25 cellular contexts compared by ENCODE assay signal in the genomic region with DNA sequence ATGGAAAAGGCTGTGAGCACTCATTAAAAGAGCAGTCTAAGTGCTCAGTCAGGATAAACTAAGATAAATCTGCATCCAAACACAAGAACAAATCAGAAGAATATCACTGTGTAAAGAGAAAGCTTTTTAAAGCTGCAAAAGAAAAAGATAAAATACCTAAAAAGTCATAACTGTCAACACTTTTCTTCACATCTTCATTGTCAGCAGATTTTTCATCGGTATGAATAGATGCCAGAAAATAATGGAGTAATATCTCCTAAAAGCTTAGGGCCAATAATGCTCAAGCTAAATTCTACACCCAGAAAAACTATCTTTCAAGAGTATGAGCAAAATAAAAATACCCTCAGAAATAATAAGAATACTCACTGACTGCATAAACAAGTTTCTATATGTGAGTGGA. TPM values are rescaled to one million over a fixed set of nuclear protein-coding genes. Genes with fewer than 3 reads are reported as not detected.
"Had no signal": no experiment of that assay in that cellular context is flagged by ENCODE, and none has a peak within 500 bp of the region (broad histone marks: within the 10 kb centered on the region; RNA-seq: fewer than 3 reads in every experiment).

No MANE protein-coding gene starts in this region.

- H3K36me3 ChIP-seq: lower lobe of right lung, pancreas, stomach, tibial artery had no signal

- H3K27ac Mint-ChIP-seq: effector memory CD8-positive, alpha-beta T cell; natural killer cell; type B pancreatic cell had no signal

- H3K4me3 ChIP-seq: coronary artery, lower lobe of right lung, pancreas, smooth muscle cell, stomach, testis, tibial artery had no signal

- H3K4me3 Mint-ChIP-seq: effector memory CD8-positive, alpha-beta T cell; natural killer cell; type B pancreatic cell had no signal

- H3K27ac ChIP-seq: coronary artery, lower lobe of right lung, stomach, testis, tibial artery had no signal

- H3K9me3 Mint-ChIP-seq: effector memory CD8-positive, alpha-beta T cell; type B pancreatic cell had no signal

- H3K27me3 Mint-ChIP-seq: type B pancreatic cell had no signal

- H3K4me1 Mint-ChIP-seq: natural killer cell had no signal

- DNase-seq: dermis blood vessel endothelial cell; effector memory CD8-positive, alpha-beta T cell; head of caudate nucleus; left ventricle myocardium superior; lower lobe of right lung; natural killer cell; occipital lobe; pancreas; stimulated activated CD4-positive, alpha-beta T cell treated with anti-CD3 and anti-CD28 coated beads, Interleukin-12 subunit alpha, Interleukin-12 subunit beta, amount 100 ng/mL, for 4 hours; stimulated activated CD4-positive, alpha-beta T cell treated with anti-CD3 and anti-CD28 coated beads, Interleukin-1b, Interleukin-23, amount 100 ng/mL, for 48 hours; stimulated activated CD4-positive, alpha-beta T cell treated with anti-CD3 and anti-CD28 coated beads, Interleukin-4, amount 100 ng/mL, for 1 hour; stimulated activated CD8-positive, alpha-beta memory T cell treated with anti-CD3 and anti-CD28 coated beads, Interleukin-4, amount 100 ng/mL, for 48 hours; stimulated activated naive CD4-positive, alpha-beta T cell; stomach; substantia nigra; testis; tibial artery had no signal

- H3K4me1 ChIP-seq: lower lobe of right lung, pancreas, stomach, testis, tibial artery had no signal

- FAIRE-seq: endometrium, frontal cortex, keratinocyte had no signal

- H3K27me3 ChIP-seq: pancreas, stomach, testis, tibial artery had no signal

- ATAC-seq: effector memory CD8-positive, alpha-beta T cell; lower lobe of right lung; natural killer cell; pancreas; sciatic nerve had no signal

- H3K9me3 ChIP-seq: lower lobe of right lung, pancreas, stomach, testis, tibial artery had no signal

- H3K36me3 Mint-ChIP-seq: natural killer cell, type B pancreatic cell had no signal

RNA-seq across cellular contexts. Expression of gene PALMD, which starts 54.0 kb away (rescaled TPM):
- total RNA-seq: mononuclear cell, natural killer cell had no signal
